ENCODE assay signal across 8 cellular contexts in genomic region chr3:123448503-123449091, GRCh38. TPM values are rescaled to one million over a fixed set of nuclear protein-coding genes. Genes with fewer than 3 reads are reported as not detected.
DNase-seq lines count a peak whose midpoint lies in the region; TF ChIP-seq lines count a peak whose summit lies in the region.

Gene ADCY5, minus strand, starts transcription at chr3:123449090. Its CDS starts 545 bp downstream, at chr3:123448545.

- peaks cover 28 to 51% of the 10 kb centered on the region in 2 donors for H3K27me3 Mint-ChIP-seq in CD8-positive, alpha-beta memory T cell
- peaks cover 59% of the 10 kb centered on the region for H3K27me3 Mint-ChIP-seq in type B pancreatic cell

- POLR2A ChIA-PET in CD8-positive, alpha-beta memory T cell (lab: Charles Lee): no interaction called here

- no peak for TF ChIP-seq CTCF in type B pancreatic cell (conservative IDR thresholded peaks at IDR 0.05)

- H3K4me3 Mint-ChIP-seq in CD8-positive, alpha-beta memory T cell: peak within 1 kb of the TSS; percentile 28 to 87 (median 67)
- H3K4me3 Mint-ChIP-seq in type B pancreatic cell: peak within 1 kb of the TSS; percentile 83

- no peaks in the 10 kb centered on the region for H3K36me3 Mint-ChIP-seq in CD8-positive, alpha-beta memory T cell
- H3K36me3 Mint-ChIP-seq in type B pancreatic cell: peaks cover 5% of the 10 kb centered on the region

- no peaks in the 10 kb centered on the region for H3K9me3 ChIP-seq in CD8-positive, alpha-beta memory T cell (ENCODE audit: low read length)
- no peaks in the 10 kb centered on the region for H3K9me3 ChIP-seq in mesodermal cell (ENCODE audit: control insufficient read depth, low read length)

- WGBS in mesodermal cell (ENCODE audit: insufficient coverage in 2 of 2), 2 experiments: 1 to 2% methylated on average over 34 to 52 of the region's 71 CpGs

- no peak within 1 kb of the TSS for H3K27ac Mint-ChIP-seq in CD8-positive, alpha-beta memory T cell
- H3K27ac Mint-ChIP-seq in type B pancreatic cell: no peak within 1 kb of the TSS

- H3K4me1 Mint-ChIP-seq in CD8-positive, alpha-beta memory T cell: peaks cover 3 to 8% (median 4%) of the 10 kb centered on the region in 3 donors
- H3K4me1 Mint-ChIP-seq in type B pancreatic cell (ENCODE audit: unreplicated experiment): peaks cover 28% of the 10 kb centered on the region

- H3K36me3 ChIP-seq in CD8-positive, alpha-beta memory T cell (ENCODE audit: insufficient read depth, low read length): no peaks in the 10 kb centered on the region
- no peaks in the 10 kb centered on the region for H3K36me3 ChIP-seq in mesodermal cell (ENCODE audit: control insufficient read depth, insufficient read depth, low read length)

- no peak within 1 kb of the TSS for H3K27ac ChIP-seq in CD8-positive, alpha-beta memory T cell (ENCODE audit: low read depth, low read length)
- no peak within 1 kb of the TSS for H3K27ac ChIP-seq in mesodermal cell (ENCODE audit: low read depth, low read length, severe bottlenecking)

- no peak within 1 kb of the TSS for H3K4me3 ChIP-seq in CD8-positive, alpha-beta memory T cell (ENCODE audit: low read length)
- H3K4me3 ChIP-seq in mesodermal cell (ENCODE audit: extremely low read depth, insufficient read depth, low read length, poor library complexity, severe bottlenecking): peak within 1 kb of the TSS; percentile 51

- peak in 1 of 5 donors; percentile 11 for DNase-seq in CD8-positive, alpha-beta memory T cell
- DNase-seq in NCI-H1105 treated with DMSO at 0.1 percent for 48 hours (lab: John Stamatoyannopoulos, UW) (peak; percentile 25), ecto neural progenitor cell (ENCODE audit: low spot score) (peak; percentile 65), type B pancreatic cell (ENCODE audit: extremely low spot score, unreplicated experiment) (peak; percentile 74), NCI-H2081 treated with DMSO at 0.1 percent for 48 hours (lab: John Stamatoyannopoulos, UW) (no peak), COLO829 (ENCODE audit: low spot score) (no peak), hippocampal formation (lab: John Stamatoyannopoulos, UW) (no peak)

- H3K4me1 ChIP-seq in CD8-positive, alpha-beta memory T cell (ENCODE audit: insufficient read depth, low read length): no peaks in the 10 kb centered on the region
- H3K4me1 ChIP-seq in mesodermal cell (ENCODE audit: control insufficient read depth, insufficient read depth, low read length, poor library complexity, severe bottlenecking): no peaks in the 10 kb centered on the region

- H3K9me3 Mint-ChIP-seq in CD8-positive, alpha-beta memory T cell: no peaks in the 10 kb centered on the region
- no peaks in the 10 kb centered on the region for H3K9me3 Mint-ChIP-seq in type B pancreatic cell

- CTCF ChIA-PET in CD8-positive, alpha-beta memory T cell (lab: Charles Lee): interaction anchor here (0.9 to 2.5 kb wide), 6 partner anchors 42 to 114 kb away, joined by 3 to 8 read pairs (median 6); no protein-coding TSS in a partner anchor

- peaks cover 11% of the 10 kb centered on the region for H3K27me3 ChIP-seq in CD8-positive, alpha-beta memory T cell (ENCODE audit: insufficient read depth, low read length, poor library complexity, severe bottlenecking)

RNA-seq across cellular contexts. Expression of gene ADCY5, which starts in this region (rescaled TPM):
- under 1 TPM in 1 of 2 experiments, not detected in 1; 0.16 TPM for total RNA-seq in CD8-positive, alpha-beta memory T cell
- 0.02 TPM for polyA plus RNA-seq in CD8-positive, alpha-beta memory T cell
- 4.1 TPM for polyA plus RNA-seq in mesodermal cell (2013, experiment 1 of 2)
- 3.6 TPM for polyA plus RNA-seq in mesodermal cell (2013, experiment 2 of 2)
- 4.0 and 9.1 TPM in 2 replicates for total RNA-seq in type B pancreatic cell (ENCODE audit: low replicate concordance)

Comparison
In these comparisons a context has a peak if more than half of its experiments do, and no peak if none do; other contexts are left out.
1. DNase-seq: peak in NCI-H1105 treated with DMSO at 0.1 percent for 48 hours (single experiment), ecto neural progenitor cell (single experiment) and type B pancreatic cell (single experiment); none in NCI-H2081 treated with DMSO at 0.1 percent for 48 hours (single experiment), COLO829 (single experiment) and hippocampal formation (0 of 2).